In the genomic region with DNA sequence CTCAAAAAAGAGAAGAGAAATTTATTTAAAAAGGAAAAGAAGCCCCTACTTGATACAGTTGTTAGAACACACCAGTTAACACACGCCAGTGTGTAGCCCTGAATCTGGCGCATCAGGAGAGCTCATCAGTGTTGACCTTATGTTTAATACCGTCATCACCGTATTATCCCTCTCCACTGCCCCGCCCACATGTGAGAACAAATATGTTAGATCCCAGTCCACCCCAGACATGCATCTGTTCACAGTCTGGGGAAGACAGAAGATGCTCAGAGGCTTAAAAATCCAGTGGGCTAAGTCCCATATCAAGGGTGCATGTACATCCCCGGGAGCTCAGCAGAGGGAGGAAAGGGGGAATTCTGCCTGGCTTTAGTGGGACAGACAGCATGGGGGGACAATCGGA, we compare ENCODE assay signal across 1 cellular context.
TF ChIP-seq lines count a peak whose summit lies in the region.

No MANE protein-coding gene starts in this region.

TF ChIP-seq in H1, 55 proteins besides CTCF, POLR2A, EP300 and RAD21 (continued from another document):
- TF ChIP-seq, protein P1, sequence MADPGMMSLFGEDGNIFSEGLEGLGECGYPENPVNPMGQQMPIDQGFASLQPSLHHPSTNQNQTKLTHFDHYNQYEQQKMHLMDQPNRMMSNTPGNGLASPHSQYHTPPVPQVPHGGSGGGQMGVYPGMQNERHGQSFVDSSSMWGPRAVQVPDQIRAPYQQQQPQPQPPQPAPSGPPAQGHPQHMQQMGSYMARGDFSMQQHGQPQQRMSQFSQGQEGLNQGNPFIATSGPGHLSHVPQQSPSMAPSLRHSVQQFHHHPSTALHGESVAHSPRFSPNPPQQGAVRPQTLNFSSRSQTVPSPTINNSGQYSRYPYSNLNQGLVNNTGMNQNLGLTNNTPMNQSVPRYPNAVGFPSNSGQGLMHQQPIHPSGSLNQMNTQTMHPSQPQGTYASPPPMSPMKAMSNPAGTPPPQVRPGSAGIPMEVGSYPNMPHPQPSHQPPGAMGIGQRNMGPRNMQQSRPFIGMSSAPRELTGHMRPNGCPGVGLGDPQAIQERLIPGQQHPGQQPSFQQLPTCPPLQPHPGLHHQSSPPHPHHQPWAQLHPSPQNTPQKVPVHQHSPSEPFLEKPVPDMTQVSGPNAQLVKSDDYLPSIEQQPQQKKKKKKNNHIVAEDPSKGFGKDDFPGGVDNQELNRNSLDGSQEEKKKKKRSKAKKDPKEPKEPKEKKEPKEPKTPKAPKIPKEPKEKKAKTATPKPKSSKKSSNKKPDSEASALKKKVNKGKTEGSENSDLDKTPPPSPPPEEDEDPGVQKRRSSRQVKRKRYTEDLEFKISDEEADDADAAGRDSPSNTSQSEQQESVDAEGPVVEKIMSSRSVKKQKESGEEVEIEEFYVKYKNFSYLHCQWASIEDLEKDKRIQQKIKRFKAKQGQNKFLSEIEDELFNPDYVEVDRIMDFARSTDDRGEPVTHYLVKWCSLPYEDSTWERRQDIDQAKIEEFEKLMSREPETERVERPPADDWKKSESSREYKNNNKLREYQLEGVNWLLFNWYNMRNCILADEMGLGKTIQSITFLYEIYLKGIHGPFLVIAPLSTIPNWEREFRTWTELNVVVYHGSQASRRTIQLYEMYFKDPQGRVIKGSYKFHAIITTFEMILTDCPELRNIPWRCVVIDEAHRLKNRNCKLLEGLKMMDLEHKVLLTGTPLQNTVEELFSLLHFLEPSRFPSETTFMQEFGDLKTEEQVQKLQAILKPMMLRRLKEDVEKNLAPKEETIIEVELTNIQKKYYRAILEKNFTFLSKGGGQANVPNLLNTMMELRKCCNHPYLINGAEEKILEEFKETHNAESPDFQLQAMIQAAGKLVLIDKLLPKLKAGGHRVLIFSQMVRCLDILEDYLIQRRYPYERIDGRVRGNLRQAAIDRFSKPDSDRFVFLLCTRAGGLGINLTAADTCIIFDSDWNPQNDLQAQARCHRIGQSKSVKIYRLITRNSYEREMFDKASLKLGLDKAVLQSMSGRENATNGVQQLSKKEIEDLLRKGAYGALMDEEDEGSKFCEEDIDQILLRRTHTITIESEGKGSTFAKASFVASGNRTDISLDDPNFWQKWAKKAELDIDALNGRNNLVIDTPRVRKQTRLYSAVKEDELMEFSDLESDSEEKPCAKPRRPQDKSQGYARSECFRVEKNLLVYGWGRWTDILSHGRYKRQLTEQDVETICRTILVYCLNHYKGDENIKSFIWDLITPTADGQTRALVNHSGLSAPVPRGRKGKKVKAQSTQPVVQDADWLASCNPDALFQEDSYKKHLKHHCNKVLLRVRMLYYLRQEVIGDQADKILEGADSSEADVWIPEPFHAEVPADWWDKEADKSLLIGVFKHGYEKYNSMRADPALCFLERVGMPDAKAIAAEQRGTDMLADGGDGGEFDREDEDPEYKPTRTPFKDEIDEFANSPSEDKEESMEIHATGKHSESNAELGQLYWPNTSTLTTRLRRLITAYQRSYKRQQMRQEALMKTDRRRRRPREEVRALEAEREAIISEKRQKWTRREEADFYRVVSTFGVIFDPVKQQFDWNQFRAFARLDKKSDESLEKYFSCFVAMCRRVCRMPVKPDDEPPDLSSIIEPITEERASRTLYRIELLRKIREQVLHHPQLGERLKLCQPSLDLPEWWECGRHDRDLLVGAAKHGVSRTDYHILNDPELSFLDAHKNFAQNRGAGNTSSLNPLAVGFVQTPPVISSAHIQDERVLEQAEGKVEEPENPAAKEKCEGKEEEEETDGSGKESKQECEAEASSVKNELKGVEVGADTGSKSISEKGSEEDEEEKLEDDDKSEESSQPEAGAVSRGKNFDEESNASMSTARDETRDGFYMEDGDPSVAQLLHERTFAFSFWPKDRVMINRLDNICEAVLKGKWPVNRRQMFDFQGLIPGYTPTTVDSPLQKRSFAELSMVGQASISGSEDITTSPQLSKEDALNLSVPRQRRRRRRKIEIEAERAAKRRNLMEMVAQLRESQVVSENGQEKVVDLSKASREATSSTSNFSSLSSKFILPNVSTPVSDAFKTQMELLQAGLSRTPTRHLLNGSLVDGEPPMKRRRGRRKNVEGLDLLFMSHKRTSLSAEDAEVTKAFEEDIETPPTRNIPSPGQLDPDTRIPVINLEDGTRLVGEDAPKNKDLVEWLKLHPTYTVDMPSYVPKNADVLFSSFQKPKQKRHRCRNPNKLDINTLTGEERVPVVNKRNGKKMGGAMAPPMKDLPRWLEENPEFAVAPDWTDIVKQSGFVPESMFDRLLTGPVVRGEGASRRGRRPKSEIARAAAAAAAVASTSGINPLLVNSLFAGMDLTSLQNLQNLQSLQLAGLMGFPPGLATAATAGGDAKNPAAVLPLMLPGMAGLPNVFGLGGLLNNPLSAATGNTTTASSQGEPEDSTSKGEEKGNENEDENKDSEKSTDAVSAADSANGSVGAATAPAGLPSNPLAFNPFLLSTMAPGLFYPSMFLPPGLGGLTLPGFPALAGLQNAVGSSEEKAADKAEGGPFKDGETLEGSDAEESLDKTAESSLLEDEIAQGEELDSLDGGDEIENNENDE (IDR thresholded peaks at IDR 0.05; ENCODE audit: insufficient replicate concordance, low read length) = no peak
- no peak for TF ChIP-seq EZH2 (IDR thresholded peaks at IDR 0.05; ENCODE audit: low read depth, low read length, severe bottlenecking)
- TF ChIP-seq, protein P2, sequence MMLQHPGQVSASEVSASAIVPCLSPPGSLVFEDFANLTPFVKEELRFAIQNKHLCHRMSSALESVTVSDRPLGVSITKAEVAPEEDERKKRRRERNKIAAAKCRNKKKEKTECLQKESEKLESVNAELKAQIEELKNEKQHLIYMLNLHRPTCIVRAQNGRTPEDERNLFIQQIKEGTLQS (IDR thresholded peaks at IDR 0.05; ENCODE audit: insufficient read depth, low read depth, low read length) = no peak
- TF ChIP-seq CREB1 (IDR thresholded peaks at IDR 0.05) = no peak
- no peak for TF ChIP-seq JUND (IDR thresholded peaks at IDR 0.05; ENCODE audit: low read length)
- TF ChIP-seq CBX8 (IDR thresholded peaks at IDR 0.05; ENCODE audit: borderline replicate concordance, low read depth, low read length) = no peak
- no peak for TF ChIP-seq EGR1 (IDR thresholded peaks at IDR 0.05; ENCODE audit: borderline replicate concordance, low read depth, low read length)
